21 cellular contexts compared by ENCODE assay signal in the genomic region with DNA sequence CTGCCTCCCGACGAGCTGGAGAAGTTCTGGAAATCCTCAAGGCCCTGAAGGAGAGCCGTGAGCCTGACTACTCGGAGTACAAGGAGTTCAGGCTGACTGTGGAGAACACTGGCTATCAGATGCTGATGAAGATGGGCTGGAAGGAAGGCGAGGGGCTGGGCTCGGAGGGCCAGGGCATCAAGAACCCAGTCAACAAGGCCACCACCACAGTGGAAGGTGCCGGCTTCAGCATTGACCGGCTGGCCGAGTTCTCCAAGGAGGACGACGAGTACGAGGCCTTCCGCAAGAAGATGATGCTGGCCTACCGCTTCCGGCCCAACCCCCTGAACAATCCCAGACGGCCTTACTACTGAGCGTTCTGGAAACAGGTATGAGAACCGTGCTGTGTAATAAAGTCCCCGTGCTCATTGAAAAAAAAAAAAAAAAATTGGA.
DNase-seq lines count a peak whose midpoint lies in the region; ATAC-seq and TF ChIP-seq lines count a peak whose summit lies in the region.
"Had no signal": no experiment of that assay in that cellular context is flagged by ENCODE, and none has a peak within 500 bp of the region (broad histone marks: within the 10 kb centered on the region; RNA-seq: fewer than 3 reads in every experiment).

No MANE protein-coding gene starts in this region.

- H3K4me1 ChIP-seq in CD8-positive, alpha-beta memory T cell (ENCODE audit: insufficient read depth, low read length) = no peaks in the 10 kb centered on the region
- no peaks in the 10 kb centered on the region for H3K4me1 ChIP-seq in psoas muscle
- H3K4me1 ChIP-seq: BLaER1, HAP-1 had no signal

- CTCF ChIA-PET in CD8-positive, alpha-beta memory T cell (lab: Charles Lee) = no interaction called here

- no peak overlapping the region for H3K27ac Mint-ChIP-seq in CD8-positive, alpha-beta memory T cell
- H3K27ac Mint-ChIP-seq: CD4-positive, CD25-positive, alpha-beta regulatory T cell; GM23338; HFFc6 had no signal

- H3K27ac ChIP-seq in CD8-positive, alpha-beta memory T cell (ENCODE audit: low read depth, low read length) = peak overlapping the region; percentile 63
- no peak overlapping the region for H3K27ac ChIP-seq in psoas muscle
- H3K27ac ChIP-seq: BLaER1, SK-N-MC had no signal

- POLR2A ChIA-PET in CD8-positive, alpha-beta memory T cell (lab: Charles Lee) = no interaction called here

- no peaks in the 10 kb centered on the region for H3K4me1 Mint-ChIP-seq in CD8-positive, alpha-beta memory T cell
- H3K4me1 Mint-ChIP-seq: CD4-positive, CD25-positive, alpha-beta regulatory T cell; GM23338 had no signal

- H3K27me3 ChIP-seq in CD8-positive, alpha-beta memory T cell (ENCODE audit: insufficient read depth, low read length, poor library complexity, severe bottlenecking) = no peaks in the 10 kb centered on the region
- no peaks in the 10 kb centered on the region for H3K27me3 ChIP-seq in psoas muscle (ENCODE audit: insufficient read depth in 3 of 3, low read length in 2 of 3)
- H3K27me3 ChIP-seq: BLaER1 had no signal

- H3K4me3 Mint-ChIP-seq in CD8-positive, alpha-beta memory T cell = no peak overlapping the region
- H3K4me3 Mint-ChIP-seq: GM23338, HFFc6 had no signal

- WGBS in psoas muscle, 3 donors = 94 to 95% (median 95%) methylated on average over 19 of the region's 19 CpGs

- peaks cover 0 to 3% (median 0%) of the 10 kb centered on the region in 3 donors for H3K36me3 Mint-ChIP-seq in CD8-positive, alpha-beta memory T cell
- H3K36me3 Mint-ChIP-seq: CD4-positive, CD25-positive, alpha-beta regulatory T cell had no signal

- intact Hi-C loops in posterior vena cava (cut with DNase I) = no loop called here
- intact Hi-C loops in psoas muscle (cut with DNase I) = no loop called here

- H3K9me3 ChIP-seq in CD8-positive, alpha-beta memory T cell (ENCODE audit: low read length) = no peaks in the 10 kb centered on the region
- H3K9me3 ChIP-seq in psoas muscle = no peaks in the 10 kb centered on the region
- H3K9me3 ChIP-seq: BLaER1, HAP-1 had no signal

- no peak overlapping the region for H3K4me3 ChIP-seq in CD8-positive, alpha-beta memory T cell (ENCODE audit: low read length)
- H3K4me3 ChIP-seq in psoas muscle = no peak overlapping the region
- H3K4me3 ChIP-seq: BLaER1, GM23338, HAP-1, SK-N-MC had no signal

- TF ChIP-seq CTCF in psoas muscle (IDR thresholded peaks at IDR 0.05) (no peak), GM20000 (IDR thresholded peaks at IDR 0.05; ENCODE audit: extremely low read depth, missing control alignments) (no peak)

- H3K27me3 Mint-ChIP-seq in CD8-positive, alpha-beta memory T cell = no peaks in the 10 kb centered on the region
- H3K27me3 Mint-ChIP-seq: CD4-positive, CD25-positive, alpha-beta regulatory T cell had no signal

- DNase-seq in CD8-positive, alpha-beta memory T cell = peak in 1 of 5 donors; percentile 42
- DNase-seq in NCI-H510A (lab: John Stamatoyannopoulos, UW) (peak; percentile 76), SHP77 treated with DMSO at 0.1 percent for 48 hours (lab: John Stamatoyannopoulos, UW) (peak; percentile 12), posterior vena cava (ENCODE audit: low spot score) (peak; percentile 72), NCI-H1092 treated with DMSO at 0.1 percent for 48 hours (lab: John Stamatoyannopoulos, UW) (no peak), psoas muscle (no peak), GM20000 (ENCODE audit: low spot score) (no peak)
- DNase-seq: CD4-positive, CD25-positive, alpha-beta regulatory T cell; HFFc6; KBM-7; MV-4-11; NCI-H187 treated with DMSO at 0.1 percent for 48 hours; NCI-H446; NCI-H69; NK-92 treated with Interleukin-12 subunit alpha and Interleukin-12 subunit beta, amount 100 ng/mL, for 24 hours; PC-3; SIG-M5 had no signal

- peaks cover 0 to 15% (median 6%) of the 10 kb centered on the region in 5 donors for H3K9me3 Mint-ChIP-seq in CD8-positive, alpha-beta memory T cell

- no peak for ATAC-seq in psoas muscle
- ATAC-seq: GM23338, PC-3 had no signal

- no peaks in the 10 kb centered on the region for H3K36me3 ChIP-seq in CD8-positive, alpha-beta memory T cell (ENCODE audit: insufficient read depth, low read length)
- no peaks in the 10 kb centered on the region for H3K36me3 ChIP-seq in psoas muscle (ENCODE audit: insufficient read depth in 1 of 2, low read depth in 1 of 2)
- H3K36me3 ChIP-seq: BLaER1, HAP-1 had no signal

Comparison
In these comparisons a context has a peak if more than half of its experiments do, and no peak if none do; other contexts are left out.
1. DNase-seq: peak in NCI-H510A (single experiment), SHP77 treated with DMSO at 0.1 percent for 48 hours (single experiment) and posterior vena cava (single experiment); none in NCI-H1092 treated with DMSO at 0.1 percent for 48 hours (single experiment), psoas muscle (0 of 2) and GM20000 (single experiment).